In the genomic region with DNA sequence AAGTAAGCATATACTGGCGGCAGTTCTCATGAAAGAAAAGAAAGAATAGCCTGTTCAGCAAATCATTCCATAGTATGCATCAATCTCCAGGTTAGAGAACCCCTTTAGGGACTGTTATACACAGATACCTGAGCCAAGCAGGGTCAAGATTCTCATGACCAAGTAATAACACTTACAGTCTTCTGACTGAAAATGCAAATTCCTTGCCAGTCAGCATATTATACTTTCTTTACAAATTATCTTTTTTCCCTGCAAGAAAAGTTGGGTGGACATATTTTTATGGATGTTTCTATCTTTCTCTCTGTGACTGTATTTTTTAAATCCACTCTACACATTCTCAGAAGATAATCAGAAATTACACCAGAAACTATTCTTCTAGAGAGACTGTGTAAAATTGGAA, we compare ENCODE assay signal across 22 cellular contexts.
DNase-seq lines count a peak whose midpoint lies in the region; ATAC-seq, FAIRE-seq and TF ChIP-seq lines count a peak whose summit lies in the region.
"Had no signal": no experiment of that assay in that cellular context is flagged by ENCODE, and none has a peak within 500 bp of the region (broad histone marks: within the 10 kb centered on the region; RNA-seq: fewer than 3 reads in every experiment).

No MANE protein-coding gene starts in this region.

- peaks cover 75% of the 10 kb centered on the region for H3K4me1 ChIP-seq in Loucy (ENCODE audit: insufficient read depth, low read length, poor library complexity, severe bottlenecking)

- FAIRE-seq in GM12891 (lab: Jason Lieb, UNC): no peak
- FAIRE-seq: GM12892 had no signal

- H3K4me2 ChIP-seq in Loucy (ENCODE audit: low read depth, low read length, poor library complexity, severe bottlenecking): no peak overlapping the region
- H3K4me2 ChIP-seq: PC-9 had no signal

- H3K27ac Mint-ChIP-seq in stimulated activated naive CD8-positive, alpha-beta T cell treated with anti-CD3 and anti-CD28 coated beads, Interleukin-15, Interleukin-2, amounts not matched to agents 100 ng/mL and 50 ng/mL, for 24 hours: peak overlapping the region; percentile 96
- peak overlapping the region; percentile 91 for H3K27ac Mint-ChIP-seq in activated naive CD8-positive, alpha-beta T cell treated with anti-CD3 and anti-CD28 coated beads, Interleukin-2, amount 10 ng/mL, durations not matched to agents 7 days and 5 days
- H3K27ac Mint-ChIP-seq: B cell had no signal

- H4K20me1 ChIP-seq in Loucy (ENCODE audit: insufficient read depth, low read length, poor library complexity, severe bottlenecking): no peaks in the 10 kb centered on the region

- no peaks in the 10 kb centered on the region for H3K27me3 ChIP-seq in Loucy (ENCODE audit: insufficient read depth, low read length, poor library complexity, severe bottlenecking)
- H3K27me3 ChIP-seq: MG63, SJCRH30 had no signal

- no peaks in the 10 kb centered on the region for H3K27me3 Mint-ChIP-seq in stimulated activated naive CD8-positive, alpha-beta T cell treated with anti-CD3 and anti-CD28 coated beads, Interleukin-15, Interleukin-2, amounts not matched to agents 100 ng/mL and 50 ng/mL, for 24 hours
- no peaks in the 10 kb centered on the region for H3K27me3 Mint-ChIP-seq in activated naive CD8-positive, alpha-beta T cell treated with anti-CD3 and anti-CD28 coated beads, Interleukin-2, amount 10 ng/mL, durations not matched to agents 7 days and 5 days
- H3K27me3 Mint-ChIP-seq: B cell; CD8-positive, alpha-beta memory T cell had no signal

- H3K36me3 ChIP-seq in Loucy (ENCODE audit: insufficient read depth, low read length): no peaks in the 10 kb centered on the region
- H3K36me3 ChIP-seq: MG63, SJCRH30 had no signal

- H3K4me3 Mint-ChIP-seq in stimulated activated naive CD8-positive, alpha-beta T cell treated with anti-CD3 and anti-CD28 coated beads, Interleukin-15, Interleukin-2, amounts not matched to agents 100 ng/mL and 50 ng/mL, for 24 hours: no peak overlapping the region
- no peak overlapping the region for H3K4me3 Mint-ChIP-seq in activated naive CD8-positive, alpha-beta T cell treated with anti-CD3 and anti-CD28 coated beads, Interleukin-2, amount 10 ng/mL, durations not matched to agents 7 days and 5 days
- H3K4me3 Mint-ChIP-seq: B cell had no signal

- H3K4me1 Mint-ChIP-seq in stimulated activated naive CD8-positive, alpha-beta T cell treated with anti-CD3 and anti-CD28 coated beads, Interleukin-15, Interleukin-2, amounts not matched to agents 100 ng/mL and 50 ng/mL, for 24 hours (ENCODE audit: low read depth): peaks cover 97% of the 10 kb centered on the region
- peaks cover 71% of the 10 kb centered on the region for H3K4me1 Mint-ChIP-seq in activated naive CD8-positive, alpha-beta T cell treated with anti-CD3 and anti-CD28 coated beads, Interleukin-2, amount 10 ng/mL, durations not matched to agents 7 days and 5 days
- H3K4me1 Mint-ChIP-seq: B cell had no signal

- no peak for TF ChIP-seq POLR2A in GM12891 (IDR thresholded peaks at IDR 0.05; ENCODE audit: low read depth, low read length)

- no peaks in the 10 kb centered on the region for H3K9me3 Mint-ChIP-seq in stimulated activated naive CD8-positive, alpha-beta T cell treated with anti-CD3 and anti-CD28 coated beads, Interleukin-15, Interleukin-2, amounts not matched to agents 100 ng/mL and 50 ng/mL, for 24 hours
- H3K9me3 Mint-ChIP-seq in activated naive CD8-positive, alpha-beta T cell treated with anti-CD3 and anti-CD28 coated beads, Interleukin-2, amount 10 ng/mL, durations not matched to agents 7 days and 5 days: no peaks in the 10 kb centered on the region
- H3K9me3 Mint-ChIP-seq: CD8-positive, alpha-beta memory T cell had no signal

- H3K36me3 Mint-ChIP-seq in stimulated activated naive CD8-positive, alpha-beta T cell treated with anti-CD3 and anti-CD28 coated beads, Interleukin-15, Interleukin-2, amounts not matched to agents 100 ng/mL and 50 ng/mL, for 24 hours (ENCODE audit: low read depth): peaks cover 7% of the 10 kb centered on the region
- peaks cover 36% of the 10 kb centered on the region for H3K36me3 Mint-ChIP-seq in activated naive CD8-positive, alpha-beta T cell treated with anti-CD3 and anti-CD28 coated beads, Interleukin-2, amount 10 ng/mL, durations not matched to agents 7 days and 5 days

- TF ChIP-seq CTCF in Loucy (conservative IDR thresholded peaks at IDR 0.05; ENCODE audit: low read length): no peak

- H3K79me2 ChIP-seq in Loucy (ENCODE audit: insufficient read depth, low read length): no peaks in the 10 kb centered on the region

- no peaks in the 10 kb centered on the region; the same call in 1 of the 2 replicates for H3F3A ChIP-seq in Loucy (ENCODE audit: low read depth)

- POLR2A ChIA-PET in activated naive CD8-positive, alpha-beta T cell treated with anti-CD3 and anti-CD28 coated beads, Interleukin-2, amount 10 ng/mL, durations not matched to agents 7 days and 5 days (lab: Charles Lee): no interaction called here

- H3K9me3 ChIP-seq in Loucy (ENCODE audit: insufficient read depth, low read depth, low read length): no peaks in the 10 kb centered on the region
- H3K9me3 ChIP-seq: SJCRH30 had no signal

- peak overlapping the region; percentile 63 for H3K4me3 ChIP-seq in Loucy (ENCODE audit: low read length, poor library complexity, severe bottlenecking)
- H3K4me3 ChIP-seq: MG63, PC-9, SJCRH30 had no signal

- H3K9me2 ChIP-seq in Loucy (replicated peaks; ENCODE audit: low read depth, low read length): no peaks in the 10 kb centered on the region

- DNase-seq in stimulated activated naive CD8-positive, alpha-beta T cell treated with anti-CD3 and anti-CD28 coated beads, Interleukin-15, Interleukin-2, amounts not matched to agents 100 U/mL and 50 U/mL, for 24 hours: no peak
- DNase-seq in activated naive CD8-positive, alpha-beta T cell treated with anti-CD3 and anti-CD28 coated beads, Interleukin-2, amount 10 ng/mL, durations not matched to agents 7 days and 5 days: no peak
- DNase-seq in GM12891 (ENCODE audit: insufficient read length, low spot score) (no peak), NCI-H510A treated with DMSO at 0.1 percent for 48 hours (lab: John Stamatoyannopoulos, UW) (no peak), putamen (ENCODE audit: low spot score) (no peak)
- DNase-seq: CD8-positive, alpha-beta memory T cell; DMS 273 treated with DMSO at 0.1 percent for 48 hours; DMS79; GF-D8; MG63; NCI-H2029; NCI-H446; NCI-H526; NCI-H82; PC-9; SJCRH30 had no signal

- no peak overlapping the region for H3K9ac ChIP-seq in Loucy (ENCODE audit: low read depth, low read length, poor library complexity, severe bottlenecking)

- H2AFZ ChIP-seq in Loucy (ENCODE audit: low read length): peak overlapping the region; percentile 81; the same call in 1 of the 2 replicates
- H2AFZ ChIP-seq: PC-9 had no signal

- no peak for ATAC-seq in stimulated activated naive CD8-positive, alpha-beta T cell treated with anti-CD3 and anti-CD28 coated beads, Interleukin-15, Interleukin-2, amounts not matched to agents 100 U/mL and 50 U/mL, for 24 hours
- no peak for ATAC-seq in activated naive CD8-positive, alpha-beta T cell treated with anti-CD3 and anti-CD28 coated beads, Interleukin-2, amount 10 ng/mL, durations not matched to agents 7 days and 5 days (ENCODE audit: low read depth)
- ATAC-seq: Right ventricle myocardium inferior, SK-N-SH treated with all-trans-retinoic acid at 6 μM for 48 hours had no signal

TF ChIP-seq in GM12891, 5 proteins besides CTCF, POLR2A, EP300 and RAD21:
- TF ChIP-seq POU2F2 (IDR thresholded peaks at IDR 0.05; ENCODE audit: low read depth, low read length) (no peak), POLR2AphosphoS5 (IDR thresholded peaks at IDR 0.05; ENCODE audit: low read depth, low read length) (no peak), TAF1 (IDR thresholded peaks at IDR 0.05; ENCODE audit: low read depth, low read length) (no peak), PAX5 (IDR thresholded peaks at IDR 0.05; ENCODE audit: insufficient read depth, low read length, severe bottlenecking) (no peak), SPI1 (IDR thresholded peaks at IDR 0.05; ENCODE audit: low read depth, low read length) (no peak)
